Comparison of ENCODE assay signal across 28 cellular contexts in the genomic region with DNA sequence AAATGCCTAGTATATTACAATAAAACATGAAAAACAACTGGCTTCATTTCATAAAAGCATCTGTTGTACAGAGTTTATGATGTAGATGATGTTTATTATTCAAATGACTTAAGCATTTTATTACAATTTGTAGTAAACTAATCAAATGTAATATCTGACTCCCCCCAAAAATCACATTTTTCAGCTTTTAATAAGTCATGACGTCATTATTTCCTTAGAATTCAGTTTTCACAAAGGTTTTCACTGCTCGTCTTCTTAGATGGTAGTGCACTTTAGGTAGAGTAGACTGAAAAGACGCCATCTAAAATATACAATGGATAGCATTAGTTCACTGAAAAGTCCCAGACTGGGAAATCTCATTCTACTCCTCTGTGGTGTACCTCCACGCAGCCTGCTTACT.
"Had no signal": no experiment of that assay in that cellular context is flagged by ENCODE, and none has a peak within 500 bp of the region (broad histone marks: within the 10 kb centered on the region; RNA-seq: fewer than 3 reads in every experiment).

No MANE protein-coding gene starts in this region.

- H3K36me3 ChIP-seq: ascending aorta, cardiac muscle cell had no signal

- H3K27ac ChIP-seq: ascending aorta, cardiac muscle cell had no signal

- H3K9me3 ChIP-seq: ascending aorta had no signal

- H3K4me3 ChIP-seq: ascending aorta, cardiac muscle cell had no signal

- FAIRE-seq: bronchial epithelial cell had no signal

- H3K27me3 ChIP-seq: ascending aorta, cardiac muscle cell had no signal

- ATAC-seq: activated CD8-positive, alpha-beta T cell treated with anti-CD3 and anti-CD28 coated beads for 36 hours; activated naive CD8-positive, alpha-beta T cell treated with anti-CD3 and anti-CD28 coated beads, Interleukin-2, amount 50 U/mL, for 24 hours; activated T-cell treated with anti-CD3 and anti-CD28 coated beads, Interleukin-2, amount 50 U/mL, for 4 hours had no signal

- H3K4me1 ChIP-seq: ascending aorta had no signal

- DNase-seq: activated B cell treated with CpG ODN at 0.5 μM for 24 hours; activated CD4-positive, alpha-beta memory T cell treated with anti-CD3 and anti-CD28 coated beads for 36 hours; activated CD4-positive, alpha-beta T cell treated with anti-CD3 and anti-CD28 coated beads for 4 hours; activated CD4-positive, alpha-beta T cell treated with anti-CD3 and anti-CD28 coated beads, Interleukin-2, amount 10 ng/mL, durations not matched to agents 24 days and 14 days; activated CD4-positive, alpha-beta T cell treated with anti-CD3 and anti-CD28 coated beads, Interleukin-2, amount 50 U/mL, for 1 hour; activated CD4-positive, alpha-beta T cell treated with anti-CD3 and anti-CD28 coated beads, Interleukin-2, amount 50 U/mL, for 4 hours; activated CD4-positive, CD25-positive, alpha-beta regulatory T cell treated with anti-CD3 and anti-CD28 coated beads, Interleukin-2, amount 50 U/mL, for 72 hours; activated CD8-positive, alpha-beta memory T cell treated with anti-CD3 and anti-CD28 coated beads, Interleukin-2, amount 50 U/mL, for 4 hours; activated CD8-positive, alpha-beta T cell treated with anti-CD3 and anti-CD28 coated beads for 36 hours; activated effector memory CD4-positive, alpha-beta T cell treated with Interleukin-2 at 50 U/mL for 16 hours; activated gamma-delta T cell; activated naive CD4-positive, alpha-beta T cell treated with anti-CD3 and anti-CD28 coated beads, Interleukin-2, amount 10 ng/mL, durations not matched to agents 7 days and 5 days; activated naive CD4-positive, alpha-beta T cell treated with Interleukin-2 at 50 U/mL for 16 hours; activated naive CD8-positive, alpha-beta T cell treated with anti-CD3 and anti-CD28 coated beads, Interleukin-2, amount 10 ng/mL, durations not matched to agents 7 days and 5 days; activated naive CD8-positive, alpha-beta T cell treated with anti-CD3 and anti-CD28 coated beads, Interleukin-2, amount 50 U/mL, for 24 hours; activated T-cell treated with anti-CD3 and anti-CD28 coated beads for 4 hours; activated T-cell treated with anti-CD3 and anti-CD28 coated beads, Interleukin-2, amount 50 U/mL, for 1 hour; activated T-cell treated with anti-CD3 and anti-CD28 coated beads, Interleukin-2, amount 50 U/mL, for 4 hours; amygdala; anterior cingulate cortex; caudate nucleus; cerebellar nuclear complex; T-helper 1 cell; T-helper 2 cell; T-helper 9 cell had no signal
